ENCODE assay signal across 19 cellular contexts in the genomic region with DNA sequence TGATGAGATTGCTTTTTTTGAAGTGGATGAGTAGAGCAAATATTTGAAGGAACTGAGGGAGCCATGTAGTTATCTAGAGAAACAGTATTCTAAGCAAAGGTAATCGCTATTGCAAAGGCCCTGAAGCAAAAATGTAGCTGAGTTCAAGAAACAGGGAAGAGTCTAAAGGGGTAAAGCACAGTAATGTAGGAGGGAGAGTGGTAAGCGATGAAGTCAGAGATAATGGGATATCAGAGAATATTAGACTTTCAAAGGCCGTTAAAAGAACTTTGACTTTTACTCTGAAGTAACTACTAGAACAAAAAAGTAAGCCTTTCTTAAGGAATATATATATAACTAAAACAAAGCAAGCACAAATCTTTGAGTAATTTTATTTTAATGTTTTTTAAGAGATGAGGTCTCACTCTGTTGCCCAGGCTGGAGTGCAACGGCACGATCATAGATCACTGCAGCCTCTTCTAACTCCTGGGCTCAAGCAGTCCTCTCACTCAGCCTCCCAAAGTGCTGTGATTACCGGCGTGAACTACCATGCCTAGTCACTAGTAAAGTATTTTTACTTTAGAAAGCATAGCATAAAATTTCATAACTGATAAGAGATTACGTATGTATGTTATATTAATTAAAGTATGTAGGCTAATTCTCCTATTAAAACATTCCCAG.
DNase-seq lines count a peak whose midpoint lies in the region; ATAC-seq and TF ChIP-seq lines count a peak whose summit lies in the region.
"Had no signal": no experiment of that assay in that cellular context is flagged by ENCODE, and none has a peak within 500 bp of the region (broad histone marks: within the 10 kb centered on the region; RNA-seq: fewer than 3 reads in every experiment).

No MANE protein-coding gene starts in this region.

- DNase-seq in AG10803 (ENCODE audit: low read depth), result peak; percentile 3
- no peak for DNase-seq in MG63
- no peak for DNase-seq in esophagus muscularis mucosa (ENCODE audit: extremely low spot score)
- DNase-seq in neural progenitor cell (ENCODE audit: low spot score), result no peak
- DNase-seq in DMS79 treated with DMSO at 0.1 percent for 48 hours (lab: John Stamatoyannopoulos, UW), result no peak
- no peak for DNase-seq in NCI-H2171 treated with DMSO at 0.1 percent for 48 hours (lab: John Stamatoyannopoulos, UW)
- DNase-seq in GDM1 (lab: John Stamatoyannopoulos, UW), result no peak
- DNase-seq: activated CD4-positive, alpha-beta T cell treated with anti-CD3 and anti-CD28 coated beads, Interleukin-2, amount 10 ng/mL, durations not matched to agents 7 days and 5 days; activated naive CD4-positive, alpha-beta T cell treated with anti-CD3 and anti-CD28 coated beads, Interleukin-2, amount 10 ng/mL, durations not matched to agents 7 days and 5 days; Caco-2; effector memory CD4-positive, alpha-beta T cell; immature natural killer cell; NCI-H1436 treated with DMSO at 0.1 percent for 48 hours; NCI-H446 treated with DMSO at 0.1 percent for 48 hours; occipital lobe; SK-N-SH had no signal

- 67% methylated on average over 8 of the region's 8 CpGs for WGBS in esophagus muscularis mucosa

- no peaks in the 10 kb centered on the region for H3F3A ChIP-seq in neural progenitor cell (ENCODE audit: low read depth)

- no peak for ATAC-seq in GM18907 (IDR thresholded peaks at IDR 0.05; ENCODE audit: unreplicated experiment)
- ATAC-seq: stimulated activated memory B cell treated with anti-CD40 and anti-IgM and Interleukin-4, amounts not matched to agents 10 μg/mL and 1 μg/mL and 100 μg/mL, for 72 hours had no signal

- no peaks in the 10 kb centered on the region for H3K9me3 ChIP-seq in MG63
- no peaks in the 10 kb centered on the region for H3K9me3 ChIP-seq in esophagus muscularis mucosa
- H3K9me3 ChIP-seq in neural progenitor cell (ENCODE audit: low read depth), result no peaks in the 10 kb centered on the region
- H3K9me3 ChIP-seq: Caco-2, SK-N-SH had no signal

- H3K9me3 Mint-ChIP-seq in neural progenitor cell, result no peaks in the 10 kb centered on the region
- H3K9me3 Mint-ChIP-seq: activated CD4-positive, alpha-beta T cell treated with anti-CD3 and anti-CD28 coated beads, Interleukin-2, amount 10 ng/mL, durations not matched to agents 7 days and 5 days; activated naive CD4-positive, alpha-beta T cell treated with anti-CD3 and anti-CD28 coated beads, Interleukin-2, amount 10 ng/mL, durations not matched to agents 7 days and 5 days; brain; immature natural killer cell; stimulated activated memory B cell treated with anti-CD40 and anti-IgM and Interleukin-4, amounts not matched to agents 10 μg/mL and 1 μg/mL and 100 μg/mL, for 72 hours had no signal

- H3K27me3 ChIP-seq in MG63 (no peaks in the 10 kb centered on the region), esophagus muscularis mucosa (no peaks in the 10 kb centered on the region), neural progenitor cell (no peaks in the 10 kb centered on the region)

- peaks cover 4% of the 10 kb centered on the region for H3K79me2 ChIP-seq in neural progenitor cell (ENCODE audit: low read depth)

- no peaks in the 10 kb centered on the region for H3K4me1 Mint-ChIP-seq in neural progenitor cell
- H3K4me1 Mint-ChIP-seq: activated naive CD4-positive, alpha-beta T cell treated with anti-CD3 and anti-CD28 coated beads, Interleukin-2, amount 10 ng/mL, durations not matched to agents 7 days and 5 days; immature natural killer cell; stimulated activated memory B cell treated with anti-CD40 and anti-IgM and Interleukin-4, amounts not matched to agents 10 μg/mL and 1 μg/mL and 100 μg/mL, for 72 hours had no signal

- TF ChIP-seq EP300 in esophagus muscularis mucosa (IDR thresholded peaks at IDR 0.05), result no peak

- H3K4me3 Mint-ChIP-seq in neural progenitor cell, result no peak overlapping the region
- H3K4me3 Mint-ChIP-seq: activated CD4-positive, alpha-beta T cell treated with anti-CD3 and anti-CD28 coated beads, Interleukin-2, amount 10 ng/mL, durations not matched to agents 7 days and 5 days; activated naive CD4-positive, alpha-beta T cell treated with anti-CD3 and anti-CD28 coated beads, Interleukin-2, amount 10 ng/mL, durations not matched to agents 7 days and 5 days; brain; immature natural killer cell; stimulated activated memory B cell treated with anti-CD40 and anti-IgM and Interleukin-4, amounts not matched to agents 10 μg/mL and 1 μg/mL and 100 μg/mL, for 72 hours had no signal

- TF ChIP-seq POLR2A in esophagus muscularis mucosa (IDR thresholded peaks at IDR 0.05; ENCODE audit: low read depth), result no peak

- no peak overlapping the region for H3K4me2 ChIP-seq in neural progenitor cell
- H3K4me2 ChIP-seq: SK-N-SH had no signal

- H4K20me1 ChIP-seq in neural progenitor cell (ENCODE audit: low read depth), result no peaks in the 10 kb centered on the region

- H3K9ac ChIP-seq in neural progenitor cell, result peak overlapping the region; percentile 8
- H3K9ac ChIP-seq: SK-N-SH had no signal

- peaks cover 2% of the 10 kb centered on the region for H3K27me3 Mint-ChIP-seq in neural progenitor cell (ENCODE audit: insufficient read depth, low read depth)
- H3K27me3 Mint-ChIP-seq: activated CD4-positive, alpha-beta T cell treated with anti-CD3 and anti-CD28 coated beads, Interleukin-2, amount 10 ng/mL, durations not matched to agents 7 days and 5 days; activated naive CD4-positive, alpha-beta T cell treated with anti-CD3 and anti-CD28 coated beads, Interleukin-2, amount 10 ng/mL, durations not matched to agents 7 days and 5 days; stimulated activated memory B cell treated with anti-CD40 and anti-IgM and Interleukin-4, amounts not matched to agents 10 μg/mL and 1 μg/mL and 100 μg/mL, for 72 hours had no signal

- intact Hi-C loops in esophagus muscularis mucosa (cut with DNase I), result loop anchor here (2.0 to 5.0 kb wide), 2 partner anchors 137 to 205 kb away; a partner anchor contains a TSS

- H3K4me1 ChIP-seq in esophagus muscularis mucosa, result peaks cover 10 to 30% (median 23%) of the 10 kb centered on the region in 4 donors
- H3K4me1 ChIP-seq in neural progenitor cell, result no peaks in the 10 kb centered on the region
- H3K4me1 ChIP-seq: Caco-2 had no signal

- H3K36me3 Mint-ChIP-seq in neural progenitor cell, result no peaks in the 10 kb centered on the region
- H3K36me3 Mint-ChIP-seq: activated naive CD4-positive, alpha-beta T cell treated with anti-CD3 and anti-CD28 coated beads, Interleukin-2, amount 10 ng/mL, durations not matched to agents 7 days and 5 days; brain; stimulated activated memory B cell treated with anti-CD40 and anti-IgM and Interleukin-4, amounts not matched to agents 10 μg/mL and 1 μg/mL and 100 μg/mL, for 72 hours had no signal

- H3K27ac Mint-ChIP-seq in neural progenitor cell, result no peak overlapping the region
- H3K27ac Mint-ChIP-seq: activated CD4-positive, alpha-beta T cell treated with anti-CD3 and anti-CD28 coated beads, Interleukin-2, amount 10 ng/mL, durations not matched to agents 7 days and 5 days; activated naive CD4-positive, alpha-beta T cell treated with anti-CD3 and anti-CD28 coated beads, Interleukin-2, amount 10 ng/mL, durations not matched to agents 7 days and 5 days; stimulated activated memory B cell treated with anti-CD40 and anti-IgM and Interleukin-4, amounts not matched to agents 10 μg/mL and 1 μg/mL and 100 μg/mL, for 72 hours had no signal

- no peak overlapping the region for H3K4me3 ChIP-seq in AG10803 (ENCODE audit: low read length)
- 0 out of 2 replicates have a peak overlapping the region, but pooled peaks have one; percentile 1 for H3K4me3 ChIP-seq in MG63
- H3K4me3 ChIP-seq in esophagus muscularis mucosa, result peak overlapping the region; percentile 12 to 31 (median 16)
- no peak overlapping the region for H3K4me3 ChIP-seq in neural progenitor cell

- no peaks in the 10 kb centered on the region for H3K36me3 ChIP-seq in MG63
- H3K36me3 ChIP-seq in esophagus muscularis mucosa, result peaks cover 0 to 6% (median 0%) of the 10 kb centered on the region in 4 donors
- H3K36me3 ChIP-seq in neural progenitor cell, result no peaks in the 10 kb centered on the region

- H2AFZ ChIP-seq in neural progenitor cell (replicated peaks), result no peak overlapping the region

- TF ChIP-seq CTCF in AG10803 (conservative IDR thresholded peaks at IDR 0.05; ENCODE audit: low read length) (no peak), esophagus muscularis mucosa (IDR thresholded peaks at IDR 0.05) (no peak), neural progenitor cell (IDR thresholded peaks at IDR 0.05) (no peak)

- H3K27ac ChIP-seq in esophagus muscularis mucosa (replicated peaks in 1 of 4) (no peak overlapping the region), neural progenitor cell (no peak overlapping the region)

Comparison
In these comparisons a context has a peak if more than half of its experiments do, and no peak if none do; other contexts are left out.
1. H3K4me3 ChIP-seq: peak in MG63 (single experiment) and esophagus muscularis mucosa (4 of 4); none in AG10803 (single experiment) and neural progenitor cell (single experiment).